ENCODE assay signal across 18 cellular contexts in the genomic region with DNA sequence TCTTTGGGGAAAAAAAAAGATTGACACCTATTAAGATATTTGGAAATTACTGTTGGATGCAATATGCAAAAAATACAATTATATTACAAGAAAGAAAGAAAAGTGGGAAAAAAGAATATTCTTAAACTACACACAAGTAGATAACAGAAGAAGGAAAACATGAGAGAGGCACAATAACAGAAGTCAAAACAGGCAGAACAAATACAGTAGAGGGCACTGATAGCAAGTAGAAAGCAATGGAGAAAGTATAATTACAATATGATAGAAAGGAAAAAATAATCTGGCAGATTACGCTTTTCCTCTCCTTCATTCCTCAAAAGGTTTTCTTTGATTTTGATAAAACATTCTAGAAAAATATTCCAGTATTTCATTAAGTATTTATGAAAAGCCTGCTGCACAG.
DNase-seq lines count a peak whose midpoint lies in the region; ATAC-seq and TF ChIP-seq lines count a peak whose summit lies in the region.
"Had no signal": no experiment of that assay in that cellular context is flagged by ENCODE, and none has a peak within 500 bp of the region (broad histone marks: within the 10 kb centered on the region; RNA-seq: fewer than 3 reads in every experiment).

No MANE protein-coding gene starts in this region.

- no peaks in the 10 kb centered on the region for H3K9me3 ChIP-seq in SK-N-SH
- H3K9me3 ChIP-seq in RWPE2 (ENCODE audit: severe bottlenecking): no peaks in the 10 kb centered on the region
- H3K9me3 ChIP-seq in psoas muscle: no peaks in the 10 kb centered on the region
- H3K9me3 ChIP-seq: prostate gland had no signal

- ATAC-seq in SK-N-SH treated with all-trans-retinoic acid at 6 μM for 48 hours: no peak
- no peak for ATAC-seq in RWPE2 (ENCODE audit: low read depth)
- ATAC-seq in psoas muscle: no peak
- ATAC-seq: activated naive CD8-positive, alpha-beta T cell treated with anti-CD3 and anti-CD28 coated beads, Interleukin-2, amount 50 U/mL, for 24 hours had no signal

- POLR2A ChIA-PET in SK-N-SH (lab: Yijun Ruan, JAX): interaction anchor here (0.6 kb wide), 1 partner anchor 17 kb away, joined by 3 read pairs; no protein-coding TSS in a partner anchor

- intact Hi-C loops in psoas muscle (cut with DNase I): no loop called here

- no peak overlapping the region for H3K4me2 ChIP-seq in SK-N-SH

- H3K27me3 ChIP-seq in SK-N-SH (ENCODE audit: insufficient read depth): no peaks in the 10 kb centered on the region
- no peaks in the 10 kb centered on the region for H3K27me3 ChIP-seq in RWPE2 (ENCODE audit: insufficient read depth, poor library complexity, severe bottlenecking)
- no peaks in the 10 kb centered on the region for H3K27me3 ChIP-seq in psoas muscle (ENCODE audit: insufficient read depth in 3 of 3, low read length in 2 of 3)

- H3K9me2 ChIP-seq in SK-N-SH: no peaks in the 10 kb centered on the region

- DNase-seq in SK-N-SH (no peak), RWPE2 (ENCODE audit: low spot score) (no peak), fibroblast of peridontal ligament (ENCODE audit: extremely low read depth) (peak; percentile 25), psoas muscle (no peak), NCI-H69 (lab: John Stamatoyannopoulos, UW) (no peak)
- no peak for DNase-seq in activated naive CD4-positive, alpha-beta T cell treated with Interleukin-2 at 50 U/mL for 16 hours
- no peak for DNase-seq in stimulated activated CD4-positive, alpha-beta T cell treated with anti-CD3 and anti-CD28 coated beads, Interleukin-1b, Interleukin-23, amount 100 ng/mL, for 48 hours
- DNase-seq: 8988T; activated naive CD8-positive, alpha-beta T cell treated with anti-CD3 and anti-CD28 coated beads, Interleukin-2, amount 50 U/mL, for 24 hours; islet precursor cell; KBM-7; NCI-H1092; NCI-H2081 treated with DMSO at 0.1 percent for 48 hours; NCI-H526 treated with DMSO at 0.1 percent for 48 hours; nephron progenitor cell; SW 1271 had no signal

- no peak overlapping the region for H3K27ac ChIP-seq in SK-N-SH (ENCODE audit: low read depth in 2 of 2, low read length in 1 of 2)
- H3K27ac ChIP-seq in RWPE2 (ENCODE audit: poor library complexity, severe bottlenecking): no peak overlapping the region
- H3K27ac ChIP-seq in psoas muscle: no peak overlapping the region
- H3K27ac ChIP-seq: prostate gland had no signal

- peaks cover 7 to 10% of the 10 kb centered on the region in 2 experiments for H3K36me3 ChIP-seq in SK-N-SH (replicated peaks in 1 of 2; ENCODE audit: control insufficient read depth in 1 of 2, insufficient read depth in 2 of 2, low read length in 1 of 2)
- H3K36me3 ChIP-seq in RWPE2 (ENCODE audit: low read depth): peaks cover 41% of the 10 kb centered on the region
- H3K36me3 ChIP-seq in psoas muscle (ENCODE audit: insufficient read depth in 1 of 2, low read depth in 1 of 2): peaks cover 0 to 12% of the 10 kb centered on the region in 2 donors
- H3K36me3 ChIP-seq: prostate gland had no signal

- H3F3A ChIP-seq in SK-N-SH (replicated peaks; ENCODE audit: insufficient read depth): no peaks in the 10 kb centered on the region

- peaks cover 5% of the 10 kb centered on the region; the same call in 1 of the 2 replicates for H3K79me2 ChIP-seq in SK-N-SH (ENCODE audit: insufficient read depth)

- H3K4me3 ChIP-seq in SK-N-SH (ENCODE audit: low read depth in 2 of 2, low read length in 1 of 2): no peak overlapping the region
- no peak overlapping the region for H3K4me3 ChIP-seq in RWPE2 (ENCODE audit: severe bottlenecking)
- no peak overlapping the region for H3K4me3 ChIP-seq in psoas muscle
- H3K4me3 ChIP-seq: prostate gland had no signal

- TF ChIP-seq EP300 in SK-N-SH (IDR thresholded peaks at IDR 0.05; ENCODE audit: borderline replicate concordance in 1 of 2, low read depth in 1 of 2, low read length in 1 of 2): no peak

- WGBS in SK-N-SH (ENCODE audit: low lambda C conversion rate): 98% methylated on average over 1 of the region's 1 CpG
- WGBS in psoas muscle, 3 donors: 80 to 84% (median 84%) methylated on average over 1 of the region's 1 CpG

- CTCF ChIA-PET in SK-N-SH (lab: Yijun Ruan, JAX): interaction anchor here (0.6 to 1.2 kb wide), 4 partner anchors 14 to 816 kb away, joined by 3 to 4 read pairs (median 3); no protein-coding TSS in a partner anchor

- TF ChIP-seq CTCF in SK-N-SH (IDR thresholded peaks at IDR 0.05) (peak; percentile 28), RWPE2 (IDR thresholded peaks at IDR 0.05; ENCODE audit: poor library complexity, severe bottlenecking) (peak; percentile 52), psoas muscle (IDR thresholded peaks at IDR 0.05) (peak; percentile 19)

- no peak overlapping the region for H3K9ac ChIP-seq in SK-N-SH

- H3K4me1 ChIP-seq in SK-N-SH (ENCODE audit: control insufficient read depth in 1 of 2, insufficient read depth in 2 of 2, low read depth in 1 of 2, low read length in 1 of 2) (no peaks in the 10 kb centered on the region; a peak in 1 of 4 replicates), RWPE2 (ENCODE audit: insufficient read depth, poor library complexity, severe bottlenecking) (peaks cover 8% of the 10 kb centered on the region), psoas muscle (no peaks in the 10 kb centered on the region)
- H3K4me1 ChIP-seq: prostate gland had no signal

- H2AFZ ChIP-seq in SK-N-SH (ENCODE audit: low read depth): no peak overlapping the region

- peak; percentile 54 for TF ChIP-seq RAD21 in SK-N-SH (IDR thresholded peaks at IDR 0.05; ENCODE audit: low read length)

- H4K20me1 ChIP-seq in SK-N-SH (ENCODE audit: insufficient read depth): 0 out of 2 replicates have a peak, but pooled peaks cover under 1% of the 10 kb centered on the region

TF ChIP-seq in SK-N-SH, 30 proteins besides CTCF, POLR2A, EP300 and RAD21:
- TF ChIP-seq SIN3A (IDR thresholded peaks at IDR 0.05; ENCODE audit: borderline replicate concordance, low read depth, low read length) (no peak), FOXJ3 (CRISPR knock-in tag; IDR thresholded peaks at IDR 0.05) (no peak), TCF12 (IDR thresholded peaks at IDR 0.05) (no peak), SMC3 (IDR thresholded peaks at IDR 0.05; ENCODE audit: low read depth, low read length) (no peak)

TF ChIP-seq in SK-N-SH treated with all-trans-retinoic acid at 6 μM for 48 hours, 23 proteins besides CTCF, POLR2A, EP300 and RAD21 (continues in another document):
- no peak for TF ChIP-seq TOX (CRISPR knock-in tag; IDR thresholded peaks at IDR 0.05; ENCODE audit: borderline replicate concordance)
- no peak for TF ChIP-seq BACH2 (CRISPR knock-in tag; IDR thresholded peaks at IDR 0.05; ENCODE audit: borderline replicate concordance)
- no peak for TF ChIP-seq TSHZ2 (CRISPR knock-in tag; IDR thresholded peaks at IDR 0.05)
- TF ChIP-seq OSR1 (CRISPR knock-in tag; IDR thresholded peaks at IDR 0.05): no peak
- no peak for TF ChIP-seq ZC3H10 (CRISPR knock-in tag; IDR thresholded peaks at IDR 0.05)
- no peak for TF ChIP-seq ZNF8 (CRISPR knock-in tag; IDR thresholded peaks at IDR 0.05)
- no peak for TF ChIP-seq PPARA (CRISPR knock-in tag; IDR thresholded peaks at IDR 0.05; ENCODE audit: borderline replicate concordance)
- TF ChIP-seq, protein P1, sequence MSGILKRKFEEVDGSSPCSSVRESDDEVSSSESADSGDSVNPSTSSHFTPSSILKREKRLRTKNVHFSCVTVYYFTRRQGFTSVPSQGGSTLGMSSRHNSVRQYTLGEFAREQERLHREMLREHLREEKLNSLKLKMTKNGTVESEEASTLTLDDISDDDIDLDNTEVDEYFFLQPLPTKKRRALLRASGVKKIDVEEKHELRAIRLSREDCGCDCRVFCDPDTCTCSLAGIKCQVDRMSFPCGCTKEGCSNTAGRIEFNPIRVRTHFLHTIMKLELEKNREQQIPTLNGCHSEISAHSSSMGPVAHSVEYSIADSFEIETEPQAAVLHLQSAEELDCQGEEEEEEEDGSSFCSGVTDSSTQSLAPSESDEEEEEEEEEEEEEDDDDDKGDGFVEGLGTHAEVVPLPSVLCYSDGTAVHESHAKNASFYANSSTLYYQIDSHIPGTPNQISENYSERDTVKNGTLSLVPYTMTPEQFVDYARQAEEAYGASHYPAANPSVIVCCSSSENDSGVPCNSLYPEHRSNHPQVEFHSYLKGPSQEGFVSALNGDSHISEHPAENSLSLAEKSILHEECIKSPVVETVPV (CRISPR knock-in tag; IDR thresholded peaks at IDR 0.05): no peak
- no peak for TF ChIP-seq CREB5 (CRISPR knock-in tag; IDR thresholded peaks at IDR 0.05; ENCODE audit: low read depth)
- TF ChIP-seq RARB (CRISPR knock-in tag; IDR thresholded peaks at IDR 0.05): no peak
- TF ChIP-seq ARNTL (CRISPR knock-in tag; IDR thresholded peaks at IDR 0.05; ENCODE audit: borderline replicate concordance, low read depth): no peak
